In the genomic region with DNA sequence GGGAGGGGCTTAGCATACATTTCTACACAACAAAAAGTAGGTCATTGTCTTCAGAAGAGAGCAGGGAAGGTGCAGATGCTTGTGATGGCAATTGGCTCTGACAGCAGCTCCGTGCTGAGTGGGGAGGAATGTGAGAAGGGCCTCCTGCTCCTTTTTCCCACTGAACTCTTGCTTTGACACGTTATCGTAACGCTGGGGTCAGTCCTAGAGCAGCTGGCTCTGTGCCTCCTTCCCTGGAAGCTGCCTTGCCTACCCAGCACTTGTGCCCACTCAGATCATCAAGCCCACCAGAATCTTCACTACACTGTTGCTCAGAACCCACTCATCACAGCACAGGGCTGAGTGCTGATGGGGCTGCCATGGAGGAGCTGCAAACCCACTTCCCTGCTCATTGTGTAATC, we compare ENCODE assay signal across 1 cellular context.
TF ChIP-seq lines count a peak whose summit lies in the region.

No MANE protein-coding gene starts in this region.

TF ChIP-seq in WTC11, 78 proteins besides CTCF, POLR2A, EP300 and RAD21 (continued from another document):
- TF ChIP-seq, protein P1, sequence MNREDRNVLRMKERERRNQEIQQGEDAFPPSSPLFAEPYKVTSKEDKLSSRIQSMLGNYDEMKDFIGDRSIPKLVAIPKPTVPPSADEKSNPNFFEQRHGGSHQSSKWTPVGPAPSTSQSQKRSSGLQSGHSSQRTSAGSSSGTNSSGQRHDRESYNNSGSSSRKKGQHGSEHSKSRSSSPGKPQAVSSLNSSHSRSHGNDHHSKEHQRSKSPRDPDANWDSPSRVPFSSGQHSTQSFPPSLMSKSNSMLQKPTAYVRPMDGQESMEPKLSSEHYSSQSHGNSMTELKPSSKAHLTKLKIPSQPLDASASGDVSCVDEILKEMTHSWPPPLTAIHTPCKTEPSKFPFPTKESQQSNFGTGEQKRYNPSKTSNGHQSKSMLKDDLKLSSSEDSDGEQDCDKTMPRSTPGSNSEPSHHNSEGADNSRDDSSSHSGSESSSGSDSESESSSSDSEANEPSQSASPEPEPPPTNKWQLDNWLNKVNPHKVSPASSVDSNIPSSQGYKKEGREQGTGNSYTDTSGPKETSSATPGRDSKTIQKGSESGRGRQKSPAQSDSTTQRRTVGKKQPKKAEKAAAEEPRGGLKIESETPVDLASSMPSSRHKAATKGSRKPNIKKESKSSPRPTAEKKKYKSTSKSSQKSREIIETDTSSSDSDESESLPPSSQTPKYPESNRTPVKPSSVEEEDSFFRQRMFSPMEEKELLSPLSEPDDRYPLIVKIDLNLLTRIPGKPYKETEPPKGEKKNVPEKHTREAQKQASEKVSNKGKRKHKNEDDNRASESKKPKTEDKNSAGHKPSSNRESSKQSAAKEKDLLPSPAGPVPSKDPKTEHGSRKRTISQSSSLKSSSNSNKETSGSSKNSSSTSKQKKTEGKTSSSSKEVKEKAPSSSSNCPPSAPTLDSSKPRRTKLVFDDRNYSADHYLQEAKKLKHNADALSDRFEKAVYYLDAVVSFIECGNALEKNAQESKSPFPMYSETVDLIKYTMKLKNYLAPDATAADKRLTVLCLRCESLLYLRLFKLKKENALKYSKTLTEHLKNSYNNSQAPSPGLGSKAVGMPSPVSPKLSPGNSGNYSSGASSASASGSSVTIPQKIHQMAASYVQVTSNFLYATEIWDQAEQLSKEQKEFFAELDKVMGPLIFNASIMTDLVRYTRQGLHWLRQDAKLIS (CRISPR knock-in tag; IDR thresholded peaks at IDR 0.05; ENCODE audit: borderline replicate concordance): no peak
- TF ChIP-seq GABPB1 (CRISPR knock-in tag; IDR thresholded peaks at IDR 0.05): no peak
- TF ChIP-seq, protein P2, sequence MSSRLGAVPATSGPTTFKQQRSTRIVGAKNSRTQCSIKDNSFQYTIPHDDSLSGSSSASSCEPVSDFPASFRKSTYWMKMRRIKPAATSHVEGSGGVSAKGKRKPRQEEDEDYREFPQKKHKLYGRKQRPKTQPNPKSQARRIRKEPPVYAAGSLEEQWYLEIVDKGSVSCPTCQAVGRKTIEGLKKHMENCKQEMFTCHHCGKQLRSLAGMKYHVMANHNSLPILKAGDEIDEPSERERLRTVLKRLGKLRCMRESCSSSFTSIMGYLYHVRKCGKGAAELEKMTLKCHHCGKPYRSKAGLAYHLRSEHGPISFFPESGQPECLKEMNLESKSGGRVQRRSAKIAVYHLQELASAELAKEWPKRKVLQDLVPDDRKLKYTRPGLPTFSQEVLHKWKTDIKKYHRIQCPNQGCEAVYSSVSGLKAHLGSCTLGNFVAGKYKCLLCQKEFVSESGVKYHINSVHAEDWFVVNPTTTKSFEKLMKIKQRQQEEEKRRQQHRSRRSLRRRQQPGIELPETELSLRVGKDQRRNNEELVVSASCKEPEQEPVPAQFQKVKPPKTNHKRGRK (CRISPR knock-in tag; IDR thresholded peaks at IDR 0.05; ENCODE audit: borderline replicate concordance): no peak
- no peak for TF ChIP-seq CBFB (CRISPR knock-in tag; IDR thresholded peaks at IDR 0.05; ENCODE audit: low read depth)
- no peak for TF ChIP-seq RELA (CRISPR knock-in tag; IDR thresholded peaks at IDR 0.05; ENCODE audit: borderline replicate concordance)
- TF ChIP-seq, protein P3, sequence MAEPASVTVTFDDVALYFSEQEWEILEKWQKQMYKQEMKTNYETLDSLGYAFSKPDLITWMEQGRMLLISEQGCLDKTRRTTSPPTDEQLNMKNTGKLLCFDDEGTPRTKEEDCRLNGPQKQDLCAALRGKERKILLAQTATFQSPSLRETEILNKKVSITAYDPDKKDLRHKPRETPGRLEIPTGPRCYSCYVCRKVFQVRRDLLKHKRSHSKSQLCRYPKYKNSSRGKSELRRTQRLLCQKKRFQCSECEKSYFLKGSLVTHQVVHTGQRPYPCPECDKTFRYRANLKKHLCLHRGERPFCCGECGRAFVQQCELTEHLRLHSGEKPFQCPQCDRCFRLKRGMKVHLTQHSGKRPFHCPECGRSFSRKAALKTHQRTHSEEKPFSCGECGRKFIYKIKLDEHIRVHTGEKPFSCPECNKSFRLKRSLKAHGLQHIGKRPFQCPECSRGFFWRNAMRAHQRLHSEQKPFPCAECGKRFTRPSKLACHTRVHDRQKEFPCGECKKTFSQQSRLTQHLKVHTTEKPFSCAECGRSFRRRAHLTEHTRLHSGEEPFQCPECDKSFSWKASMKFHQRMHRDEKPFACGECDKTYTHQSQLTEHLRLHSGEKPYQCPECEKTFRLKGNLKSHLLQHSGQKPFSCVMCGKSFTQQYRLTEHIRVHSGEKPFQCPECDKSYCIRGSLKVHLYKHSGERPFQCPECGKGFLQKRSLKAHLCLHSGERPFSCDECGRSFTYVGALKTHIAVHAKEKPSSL (CRISPR knock-in tag; conservative IDR thresholded peaks at IDR 0.05): no peak
- no peak for TF ChIP-seq JUN (CRISPR knock-in tag; IDR thresholded peaks at IDR 0.05)
